Comparison of ENCODE assay signal across 8 cellular contexts in genomic region chr6:169701953-169702639, GRCh38. TPM values are rescaled to one million over a fixed set of nuclear protein-coding genes. Genes with fewer than 3 reads are reported as not detected.
DNase-seq lines count a peak whose midpoint lies in the region; ATAC-seq and TF ChIP-seq lines count a peak whose summit lies in the region.

TSS of gene C6orf120 (plus strand) at chr6:169702126. CDS start at chr6:169702460, 334 bp downstream.
TSS of gene WDR27 (minus strand) at chr6:169702029. CDS start at chr6:169689005, 13,024 bp downstream.

- TF ChIP-seq CTCF in lower leg skin (IDR thresholded peaks at IDR 0.05): no peak

- peaks cover 0 to 12% of the 10 kb centered on the region in 2 donors for H3K36me3 ChIP-seq in duodenal mucosa (ENCODE audit: control insufficient read depth in 1 of 2, insufficient read depth in 2 of 2, low read length in 2 of 2)

- peak within 1 kb of the TSS; percentile 88 for H3K27ac Mint-ChIP-seq in activated CD4-positive, alpha-beta memory T cell treated with anti-CD3 and anti-CD28 coated beads for 36 hours

- peak within 1 kb of the TSS; percentile 90 to 97 for H3K4me3 ChIP-seq in duodenal mucosa (ENCODE audit: low read depth in 1 of 2, low read length in 2 of 2)
- H3K4me3 ChIP-seq in lower leg skin (ENCODE audit: low read depth, poor library complexity, severe bottlenecking): peak within 1 kb of the TSS; percentile 94

- H3K27me3 ChIP-seq in duodenal mucosa (ENCODE audit: control insufficient read depth in 1 of 2, insufficient read depth in 2 of 2, low read length in 2 of 2): no peaks in the 10 kb centered on the region

- peak within 1 kb of the TSS; percentile 89 for H3K4me3 Mint-ChIP-seq in activated CD4-positive, alpha-beta memory T cell treated with anti-CD3 and anti-CD28 coated beads for 36 hours

- POLR2A ChIA-PET in activated CD4-positive, alpha-beta memory T cell treated with anti-CD3 and anti-CD28 coated beads for 36 hours (lab: Charles Lee): interaction anchor here (0.7 to 4.3 kb wide), 13 partner anchors 9 to 882 kb away, joined by 3 to 49 read pairs (median 6); partner anchors contain the start of genes DYNLT2, ERMARD, PDCD2 and PHF10

- intact Hi-C loops in activated CD4-positive, alpha-beta memory T cell treated with anti-CD3 and anti-CD28 coated beads for 36 hours (cut with micrococcal nuclease): loop anchor here (1.0 to 10.0 kb wide), 8 partner anchors 20 to 852 kb away; partner anchors contain the start of genes DLL1, DYNLT2, ERMARD and TBP
- intact Hi-C loops in lower leg skin (cut with DNase I; ENCODE audit: low total_unique reads): no loop called here

- WGBS in lower leg skin, 2 donors: 0% methylated on average over 10 to 29 of the region's 73 CpGs

- TF ChIP-seq POLR2A in lower leg skin (IDR thresholded peaks at IDR 0.05): peak in 1 of 2 donors; percentile 83

- ATAC-seq in GM19397 (IDR thresholded peaks at IDR 0.05; ENCODE audit: unreplicated experiment): peak; percentile 94
- ATAC-seq in HG03571 (IDR thresholded peaks at IDR 0.05; ENCODE audit: unreplicated experiment): peak; percentile 96

- H3K27me3 Mint-ChIP-seq in activated CD4-positive, alpha-beta memory T cell treated with anti-CD3 and anti-CD28 coated beads for 36 hours: no peaks in the 10 kb centered on the region

- H3K27ac ChIP-seq in duodenal mucosa (ENCODE audit: low read depth, low read length): peak within 1 kb of the TSS; percentile 97

- no peaks in the 10 kb centered on the region for H3K9me3 ChIP-seq in duodenal mucosa (ENCODE audit: control insufficient read depth in 1 of 2, low read length in 2 of 2)

- peaks cover 29 to 44% of the 10 kb centered on the region in 2 donors for H3K4me1 ChIP-seq in duodenal mucosa (ENCODE audit: control insufficient read depth in 1 of 2, insufficient read depth in 2 of 2, low read length in 2 of 2)

- peak; percentile 100 for DNase-seq in CD1c-positive myeloid dendritic cell (ENCODE audit: extremely low spot score)
- peak; percentile 98 for DNase-seq in NCI-H82 (lab: John Stamatoyannopoulos, UW)
- DNase-seq in activated CD4-positive, alpha-beta memory T cell treated with anti-CD3 and anti-CD28 coated beads for 36 hours: peak; percentile 99
- DNase-seq in lower leg skin (ENCODE audit: low spot score in 2 of 2): peak; percentile 95 to 99
- DNase-seq in stimulated activated CD4-positive, alpha-beta T cell treated with anti-CD3 and anti-CD28 coated beads, Interleukin-4, amount 100 ng/mL, for 48 hours (ENCODE audit: low read depth in 2 of 2): peak; percentile 98

- H3K9me3 Mint-ChIP-seq in activated CD4-positive, alpha-beta memory T cell treated with anti-CD3 and anti-CD28 coated beads for 36 hours: no peaks in the 10 kb centered on the region

- H3K36me3 Mint-ChIP-seq in activated CD4-positive, alpha-beta memory T cell treated with anti-CD3 and anti-CD28 coated beads for 36 hours: peaks cover 26% of the 10 kb centered on the region

- CTCF ChIA-PET in activated CD4-positive, alpha-beta memory T cell treated with anti-CD3 and anti-CD28 coated beads for 36 hours (lab: Charles Lee): interaction anchor here (0.9 to 1.8 kb wide), 4 partner anchors 18 to 23 kb away, joined by 3 to 7 read pairs (median 5); no protein-coding TSS in a partner anchor

- peak within 1 kb of the TSS; percentile 84 to 89 for H3K9ac ChIP-seq in duodenal mucosa (ENCODE audit: low read depth in 1 of 2, low read length in 2 of 2)

- H3K4me1 Mint-ChIP-seq in activated CD4-positive, alpha-beta memory T cell treated with anti-CD3 and anti-CD28 coated beads for 36 hours (ENCODE audit: low read depth): peaks cover 42% of the 10 kb centered on the region

RNA-seq across cellular contexts. Expression of gene C6orf120, which starts in this region (rescaled TPM):
- 10 to 100 TPM; 15.1 to 15.4 TPM for total RNA-seq in activated CD4-positive, alpha-beta memory T cell treated with anti-CD3 and anti-CD28 coated beads for 36 hours
- 10 to 100 TPM; 20.8 to 28.8 (median 25.6) TPM for total RNA-seq in lower leg skin

RNA-seq across cellular contexts. Expression of gene WDR27, which starts in this region (rescaled TPM):
- total RNA-seq in activated CD4-positive, alpha-beta memory T cell treated with anti-CD3 and anti-CD28 coated beads for 36 hours: 10 to 100 TPM; 39.7 to 41.6 TPM
- 10 to 100 TPM; 15.7 to 40.0 (median 19.5) TPM for total RNA-seq in lower leg skin

Comparison
In these comparisons a context has a peak if more than half of its experiments do, and no peak if none do; other contexts are left out.
1. Peak in every context shown above with its lines: DNase-seq, ATAC-seq, H3K4me3 ChIP-seq and H3K27ac ChIP-seq.